8 cellular contexts compared by ENCODE assay signal in genomic region chr7:116953372-116953726, GRCh38. TPM values are rescaled to one million over a fixed set of nuclear protein-coding genes. Genes with fewer than 3 reads are reported as not detected.
A peak's percentile ranks its signal among the peaks of the same experiment; 100 is the strongest.
DNase-seq lines count a peak whose midpoint lies in the region; TF ChIP-seq lines count a peak whose summit lies in the region.

Gene ST7, plus strand, starts transcription at chr7:116953501. Its CDS starts 40 bp downstream, at chr7:116953541.

- H4K20me1 ChIP-seq in MM.1S (ENCODE audit: insufficient read depth, low read length) (no peaks in the 10 kb centered on the region), hepatocyte (ENCODE audit: insufficient read depth, poor library complexity, severe bottlenecking) (peaks cover 3% of the 10 kb centered on the region)

- H3K36me3 ChIP-seq in ES-I3 (ENCODE audit: insufficient read depth, low read length) (no peaks in the 10 kb centered on the region), MM.1S (replicated peaks; ENCODE audit: insufficient read depth, low read length) (no peaks in the 10 kb centered on the region), hepatocyte (replicated peaks; ENCODE audit: insufficient read depth, low read depth) (no peaks in the 10 kb centered on the region), vagina (no peaks in the 10 kb centered on the region)

- H3K9me3 ChIP-seq in ES-I3 (ENCODE audit: control insufficient read depth, insufficient read depth, low read length) (no peaks in the 10 kb centered on the region), MM.1S (replicated peaks; ENCODE audit: insufficient read depth, low read length) (no peaks in the 10 kb centered on the region), hepatocyte (ENCODE audit: low read depth) (no peaks in the 10 kb centered on the region), vagina (no peaks in the 10 kb centered on the region)

- no peak for TF ChIP-seq CTCF in MM.1S (IDR thresholded peaks at IDR 0.05; ENCODE audit: low read length)
- no peak for TF ChIP-seq CTCF in hepatocyte (IDR thresholded peaks at IDR 0.05; ENCODE audit: poor library complexity)
- no peak for TF ChIP-seq CTCF in vagina (IDR thresholded peaks at IDR 0.05)

- H3K27me3 ChIP-seq in MM.1S (replicated peaks; ENCODE audit: insufficient read depth, low read length) (no peaks in the 10 kb centered on the region), hepatocyte (no peaks in the 10 kb centered on the region), vagina (no peaks in the 10 kb centered on the region)

- H3K9ac ChIP-seq in ES-I3 (ENCODE audit: low read depth, low read length) (peak within 1 kb of the TSS; percentile 88), MM.1S (ENCODE audit: low read length) (peak within 1 kb of the TSS; percentile 78)

- intact Hi-C loops in vagina (cut with DNase I) = no loop called here

- H3K27ac ChIP-seq in MM.1S (ENCODE audit: low read length) = peak within 1 kb of the TSS; percentile 80
- peak within 1 kb of the TSS; percentile 100 for H3K27ac ChIP-seq in hepatocyte
- H3K27ac ChIP-seq in vagina = peak within 1 kb of the TSS; percentile 100

- H3K4me2 ChIP-seq in MM.1S (ENCODE audit: low read depth, low read length) = peak within 1 kb of the TSS; percentile 93
- peak within 1 kb of the TSS; percentile 96 for H3K4me2 ChIP-seq in hepatocyte

- TF ChIP-seq POLR2A in vagina (IDR thresholded peaks at IDR 0.05) = no peak

- H3K4me1 ChIP-seq in ES-I3 (ENCODE audit: insufficient read depth, low read length) (no peaks in the 10 kb centered on the region), MM.1S (ENCODE audit: low read length) (peaks cover 15% of the 10 kb centered on the region), hepatocyte (ENCODE audit: insufficient read depth) (peaks cover 27% of the 10 kb centered on the region), vagina (peaks cover 22% of the 10 kb centered on the region)

- under 1% methylated on average over 44 of the region's 44 CpGs for WGBS in hepatocyte (ENCODE audit: low lambda C conversion rate, missing lambda C conversion rate)

- H3K79me2 ChIP-seq in MM.1S (ENCODE audit: low read length) = peaks cover 42% of the 10 kb centered on the region
- H3K79me2 ChIP-seq in hepatocyte = peaks cover 39% of the 10 kb centered on the region

- DNase-seq in H4 (ENCODE audit: low spot score) (peak; percentile 46), MM.1S (peak; percentile 80), T-helper 2 cell (peak; percentile 30 to 76 (median 54)), anterior cingulate cortex (lab: John Stamatoyannopoulos, UW) (peak in 48 of 58 donors; percentile 21 to 81 (median 55)), hepatocyte (ENCODE audit: low spot score) (peak; percentile 82), retina (peak; percentile 84), vagina (ENCODE audit: extremely low spot score in 2 of 2) (no peak)

- peak within 1 kb of the TSS; percentile 99 for H2AFZ ChIP-seq in MM.1S (ENCODE audit: low read length)
- peak within 1 kb of the TSS; percentile 97 for H2AFZ ChIP-seq in hepatocyte

- peak within 1 kb of the TSS; percentile 72 for H3K4me3 ChIP-seq in MM.1S (ENCODE audit: low read length)
- H3K4me3 ChIP-seq in hepatocyte = peak within 1 kb of the TSS; percentile 94
- peak within 1 kb of the TSS; percentile 82 to 85 for H3K4me3 ChIP-seq in vagina

- peaks cover 5% of the 10 kb centered on the region for H3F3A ChIP-seq in MM.1S (ENCODE audit: insufficient read depth, low read length)

- no peaks in the 10 kb centered on the region for H3K9me2 ChIP-seq in MM.1S (replicated peaks; ENCODE audit: insufficient read depth, low read length)
- no peaks in the 10 kb centered on the region for H3K9me2 ChIP-seq in hepatocyte (replicated peaks; ENCODE audit: insufficient read depth)

RNA-seq across cellular contexts. Expression of gene ST7, which starts in this region (rescaled TPM):
- total RNA-seq in H4 (2014; rRNA removed; shearing (Covaris generic)) = 23.0 and 27.6 TPM in 2 replicates
- total RNA-seq in hepatocyte (28.3 and 38.5 TPM in 2 replicates), vagina (15.2 TPM)
- polyA plus RNA-seq in hepatocyte = 31.2 and 35.7 TPM in 2 replicates

Comparison
In these comparisons a context has a peak if more than half of its experiments do, and no peak if none do; other contexts are left out.
1. DNase-seq: peak in H4 (single experiment), MM.1S (single experiment), T-helper 2 cell (5 of 5), anterior cingulate cortex (48 of 58), hepatocyte (single experiment) and retina (single experiment); none in vagina (0 of 2).
2. Peak in every context shown above with its lines, with median percentiles within 50 percentile points of each other: H3K27ac ChIP-seq and H3K4me3 ChIP-seq.